Comparison of ENCODE assay signal across 14 cellular contexts in genomic region chr3:15387171-15387581, GRCh38. TPM values are rescaled to one million over a fixed set of nuclear protein-coding genes. Genes with fewer than 3 reads are reported as not detected.
DNase-seq lines count a peak whose midpoint lies in the region; ATAC-seq and TF ChIP-seq lines count a peak whose summit lies in the region.
"Had no signal": no experiment of that assay in that cellular context is flagged by ENCODE, and none has a peak within 500 bp of the region (broad histone marks: within the 10 kb centered on the region; RNA-seq: fewer than 3 reads in every experiment).

No MANE protein-coding gene starts in this region.

- peaks cover 0 to 6% of the 10 kb centered on the region in 2 donors for H3K4me1 ChIP-seq in left lung
- H3K4me1 ChIP-seq: stomach had no signal

- peaks cover 16% of the 10 kb centered on the region for H3K4me1 Mint-ChIP-seq in T-helper 2 cell treated with Interferon-gamma antibody and Interleukin-4, amounts not matched to agents 5 μg/mL and 100 μg/mL, for 36 hours (ENCODE audit: low read depth)

- TF ChIP-seq CTCF in left lung (IDR thresholded peaks at IDR 0.05), result no peak

- H3K9me3 ChIP-seq in left lung, result peaks cover 0 to 8% of the 10 kb centered on the region in 2 donors

- no peaks in the 10 kb centered on the region for H3K9me3 Mint-ChIP-seq in T-helper 2 cell treated with Interferon-gamma antibody and Interleukin-4, amounts not matched to agents 5 μg/mL and 100 μg/mL, for 36 hours

- no peak overlapping the region for H3K4me3 ChIP-seq in left lung
- H3K4me3 ChIP-seq: smooth muscle cell, stomach had no signal

- no peak overlapping the region for H3K27ac Mint-ChIP-seq in T-helper 2 cell treated with Interferon-gamma antibody and Interleukin-4, amounts not matched to agents 5 μg/mL and 100 μg/mL, for 36 hours
- H3K27ac Mint-ChIP-seq: activated naive CD8-positive, alpha-beta T cell had no signal

- no peak overlapping the region for H3K4me3 Mint-ChIP-seq in T-helper 2 cell treated with Interferon-gamma antibody and Interleukin-4, amounts not matched to agents 5 μg/mL and 100 μg/mL, for 36 hours
- H3K4me3 Mint-ChIP-seq: activated naive CD8-positive, alpha-beta T cell had no signal

- DNase-seq in A172 (ENCODE audit: low spot score) (peak; percentile 97), LoVo (ENCODE audit: low spot score) (peak; percentile 8), amniotic epithelial cell (ENCODE audit: low read depth) (peak; percentile 12), left lung (no peak), NAMALWA (ENCODE audit: low spot score) (no peak), activated gamma-delta T cell treated with Interleukin-2 at 50 U/mL for 16 hours (no peak)
- DNase-seq in T-helper 2 cell treated with Interferon-gamma antibody and Interleukin-4, amounts not matched to agents 5 μg/mL and 100 μg/mL, for 36 hours (ENCODE audit: low spot score), result no peak
- DNase-seq: activated CD4-positive, CD25-positive, alpha-beta regulatory T cell; activated CD8-positive, alpha-beta memory T cell treated with anti-CD3 and anti-CD28 coated beads, Interleukin-2, amount 50 U/mL, for 4 hours; hypothalamus; stomach had no signal

- H3K36me3 Mint-ChIP-seq in T-helper 2 cell treated with Interferon-gamma antibody and Interleukin-4, amounts not matched to agents 5 μg/mL and 100 μg/mL, for 36 hours (ENCODE audit: low read depth), result no peaks in the 10 kb centered on the region

- intact Hi-C loops in left lung (cut with DNase I), result loop anchor here in 1 of 2 donors (10.0 kb wide), 1 partner anchor 122 kb away; no protein-coding TSS in a partner anchor

- peak overlapping the region in 1 of 2 donors; percentile 29 for H3K27ac ChIP-seq in left lung
- H3K27ac ChIP-seq: stomach had no signal

- no peaks in the 10 kb centered on the region for H3K27me3 Mint-ChIP-seq in T-helper 2 cell treated with Interferon-gamma antibody and Interleukin-4, amounts not matched to agents 5 μg/mL and 100 μg/mL, for 36 hours (ENCODE audit: low read depth)
- H3K27me3 Mint-ChIP-seq: activated naive CD8-positive, alpha-beta T cell had no signal

- H3K36me3 ChIP-seq in left lung, result no peaks in the 10 kb centered on the region
- H3K36me3 ChIP-seq: stomach had no signal

- no peaks in the 10 kb centered on the region for H3K27me3 ChIP-seq in left lung
- H3K27me3 ChIP-seq: stomach had no signal

- ATAC-seq in left lung, result peak; percentile 19
- ATAC-seq in GM18498 (IDR thresholded peaks at IDR 0.05; ENCODE audit: unreplicated experiment), result no peak

RNA-seq across cellular contexts. Expression of gene METTL6, which starts 40.2 kb away (rescaled TPM):
- 40.8 and 48.8 TPM in 2 replicates for total RNA-seq in A172 (2014; rRNA removed; shearing (Covaris generic))
- 10 to 100 TPM; 14.7 to 16.1 TPM for total RNA-seq in left lung

RNA-seq across cellular contexts. Expression of gene EAF1, which starts 40.2 kb away (rescaled TPM):
- total RNA-seq in A172 (2014; rRNA removed; shearing (Covaris generic)), result 19.7 and 20.7 TPM in 2 replicates
- total RNA-seq in left lung, result 10 to 100 TPM; 21.3 to 23.0 TPM

RNA-seq across cellular contexts. Expression of gene SH3BP5, which starts 54.8 kb away (rescaled TPM):
- total RNA-seq in A172 (2014; rRNA removed; shearing (Covaris generic)), result 85.4 and 90.2 TPM in 2 replicates
- 10 to 100 TPM; 53.3 to 62.2 TPM for total RNA-seq in left lung

Comparison
In these comparisons a context has a peak if more than half of its experiments do, and no peak if none do; other contexts are left out.
1. DNase-seq: peak in A172 (single experiment), LoVo (single experiment) and amniotic epithelial cell (single experiment); none in left lung (0 of 2), T-helper 2 cell treated with Interferon-gamma antibody and Interleukin-4, amounts not matched to agents 5 μg/mL and 100 μg/mL, for 36 hours (single experiment), NAMALWA (single experiment) and activated gamma-delta T cell treated with Interleukin-2 at 50 U/mL for 16 hours (single experiment).